In genomic region chr5:142012792-142013388, GRCh38 we compare ENCODE assay signal across 8 cellular contexts.
DNase-seq lines count a peak whose midpoint lies in the region; ATAC-seq and TF ChIP-seq lines count a peak whose summit lies in the region.

Gene GNPDA1, minus strand, starts transcription at chr5:142013027. Its CDS starts 992 bp downstream, at chr5:142012035.

- H3K79me2 ChIP-seq in OCI-LY3 (ENCODE audit: low read length), result peaks cover 2% of the 10 kb centered on the region; the same call in 1 of the 2 replicates

- peaks cover 3% of the 10 kb centered on the region for H3K36me3 ChIP-seq in OCI-LY3 (replicated peaks; ENCODE audit: low read depth, low read length)
- peaks cover 0 to 2% of the 10 kb centered on the region in 2 donors for H3K36me3 ChIP-seq in mucosa of rectum (ENCODE audit: control insufficient read depth in 2 of 2, insufficient read depth in 2 of 2, low read length in 2 of 2)

- no peak for TF ChIP-seq CTCF in OCI-LY3 (IDR thresholded peaks at IDR 0.05; ENCODE audit: low read depth, low read length)

- peak; percentile 98 for DNase-seq in AG20443 (ENCODE audit: low spot score)
- DNase-seq in activated T-cell treated with anti-CD3 and anti-CD28 coated beads, Interleukin-2, amount 50 U/mL, for 1 hour, result peak; percentile 70
- peak; percentile 87 to 92 for DNase-seq in erythroblast (lab: John Stamatoyannopoulos, UW)
- peak; percentile 31 for DNase-seq in stimulated activated CD8-positive, alpha-beta memory T cell treated with anti-CD3 and anti-CD28 coated beads, Interleukin-7, amount 100 ng/mL, for 24 hours (ENCODE audit: low read depth)

- H3K9ac ChIP-seq in OCI-LY3 (ENCODE audit: low read length) (peak within 1 kb of the TSS; percentile 92), mucosa of rectum (ENCODE audit: low read depth in 1 of 2, low read length in 2 of 2) (peak within 1 kb of the TSS; percentile 72 to 82)

- H4K20me1 ChIP-seq in OCI-LY3 (ENCODE audit: insufficient read depth, low read length), result no peaks in the 10 kb centered on the region

- H3K27me3 ChIP-seq in OCI-LY3 (ENCODE audit: low read depth, low read length) (no peaks in the 10 kb centered on the region), mucosa of rectum (ENCODE audit: control insufficient read depth in 2 of 2, insufficient read depth in 2 of 2, low read length in 2 of 2) (no peaks in the 10 kb centered on the region)

- H3K27ac ChIP-seq in OCI-LY3 (ENCODE audit: low read length) (peak within 1 kb of the TSS; percentile 42), mucosa of rectum (ENCODE audit: low read depth in 2 of 2, low read length in 2 of 2) (peak within 1 kb of the TSS; percentile 66 to 74)

- peak within 1 kb of the TSS; percentile 92 for H3K4me2 ChIP-seq in OCI-LY3 (ENCODE audit: low read length)

- peak; percentile 65 for ATAC-seq in GM19023 (IDR thresholded peaks at IDR 0.05; ENCODE audit: unreplicated experiment)
- peak; percentile 46 for ATAC-seq in HG03196 (IDR thresholded peaks at IDR 0.05; ENCODE audit: unreplicated experiment)

- peak within 1 kb of the TSS; percentile 95 for H2AFZ ChIP-seq in OCI-LY3 (ENCODE audit: low read depth, low read length)

- peaks cover 30% of the 10 kb centered on the region for H3K4me1 ChIP-seq in OCI-LY3 (ENCODE audit: low read length)
- H3K4me1 ChIP-seq in mucosa of rectum (ENCODE audit: control insufficient read depth in 2 of 2, insufficient read depth in 2 of 2, low read length in 2 of 2), result peaks cover 7 to 16% of the 10 kb centered on the region in 2 donors

- peak within 1 kb of the TSS; percentile 95 for H3K4me3 ChIP-seq in OCI-LY3 (ENCODE audit: low read length)
- H3K4me3 ChIP-seq in mucosa of rectum (ENCODE audit: low read length in 2 of 2), result peak within 1 kb of the TSS; percentile 81 to 89

- TF ChIP-seq POLR2A in erythroblast (IDR thresholded peaks at IDR 0.05; ENCODE audit: low read length), result peak; percentile 85

- H3K9me3 ChIP-seq in OCI-LY3 (ENCODE audit: insufficient read depth, low read length), result no peaks in the 10 kb centered on the region
- H3K9me3 ChIP-seq in mucosa of rectum (ENCODE audit: control insufficient read depth in 2 of 2, low read length in 2 of 2), result no peaks in the 10 kb centered on the region

Comparison
In these comparisons a context has a peak if more than half of its experiments do, and no peak if none do; other contexts are left out.
1. Peak in every context shown above with its lines: DNase-seq, ATAC-seq, H3K4me3 ChIP-seq and H3K27ac ChIP-seq.
2. DNase-seq: peak in every context shown above with its lines; median percentile 98 in AG20443; 90 in erythroblast; 70 in activated T-cell treated with anti-CD3 and anti-CD28 coated beads, Interleukin-2, amount 50 U/mL, for 1 hour; 31 in stimulated activated CD8-positive, alpha-beta memory T cell treated with anti-CD3 and anti-CD28 coated beads, Interleukin-7, amount 100 ng/mL, for 24 hours.